In the genomic region with DNA sequence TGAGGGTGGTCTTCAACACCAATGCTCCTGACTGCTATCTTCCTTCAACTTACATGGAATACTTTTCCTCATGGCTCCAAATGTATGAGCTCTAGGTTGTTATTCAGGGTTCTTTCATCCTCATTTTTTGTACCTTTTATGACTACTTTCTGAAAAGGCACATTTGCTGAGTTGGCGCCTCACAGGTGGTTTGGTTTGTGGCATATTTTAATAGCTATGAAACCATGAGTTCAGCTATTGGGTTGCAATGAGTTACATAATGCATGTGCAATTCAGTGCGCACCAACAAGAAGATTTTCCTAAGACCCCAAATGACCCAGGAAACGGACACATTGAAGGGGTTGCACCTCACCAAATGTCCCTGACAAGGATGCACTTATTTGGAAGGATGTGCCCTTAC, we compare ENCODE assay signal across 16 cellular contexts.
DNase-seq lines count a peak whose midpoint lies in the region; ATAC-seq, FAIRE-seq and TF ChIP-seq lines count a peak whose summit lies in the region.
"Had no signal": no experiment of that assay in that cellular context is flagged by ENCODE, and none has a peak within 500 bp of the region (broad histone marks: within the 10 kb centered on the region; RNA-seq: fewer than 3 reads in every experiment).

No MANE protein-coding gene starts in this region.

- no peaks in the 10 kb centered on the region for H3K9me3 ChIP-seq in HEK293 (ENCODE audit: control insufficient read depth, insufficient read depth, low read depth, low read length)
- no peaks in the 10 kb centered on the region for H3K9me3 ChIP-seq in small intestine (ENCODE audit: control insufficient read depth, low read depth)
- H3K9me3 ChIP-seq: Caco-2 had no signal

- TF ChIP-seq CTCF in HEK293 (tag by site-specific recombination; IDR thresholded peaks at IDR 0.05) = no peak

- ATAC-seq in activated naive CD4-positive, alpha-beta T cell treated with anti-CD3 and anti-CD28 coated beads, Interleukin-2, amount 50 U/mL, for 72 hours = no peak
- no peak for ATAC-seq in HG03442 (IDR thresholded peaks at IDR 0.05; ENCODE audit: unreplicated experiment)

- peaks cover 0 to 9% of the 10 kb centered on the region in 2 donors for H3K36me3 Mint-ChIP-seq in activated naive CD4-positive, alpha-beta T cell treated with anti-CD3 and anti-CD28 coated beads, Interleukin-2, amount 50 U/mL, for 72 hours
- no peaks in the 10 kb centered on the region for H3K36me3 Mint-ChIP-seq in activated CD4-positive, alpha-beta memory T cell treated with anti-CD3 and anti-CD28 coated beads for 36 hours

- peak; percentile 10 for DNase-seq in activated naive CD4-positive, alpha-beta T cell treated with Interleukin-2 at 50 U/mL for 16 hours
- DNase-seq in activated naive CD4-positive, alpha-beta T cell treated with anti-CD3 and anti-CD28 coated beads, Interleukin-2, amount 50 U/mL, for 72 hours (ENCODE audit: low spot score in 2 of 2) = no peak
- DNase-seq in activated CD4-positive, alpha-beta memory T cell treated with anti-CD3 and anti-CD28 coated beads for 36 hours = peak; percentile 28
- DNase-seq in small intestine = peak; percentile 40
- no peak for DNase-seq in mesenteric fat pad (ENCODE audit: low spot score)
- no peak for DNase-seq in T-helper 2 cell
- DNase-seq: Caco-2, DMS153, HFFc6, NCI-H187, NCI-H774 had no signal

- H3K27ac ChIP-seq in HEK293 (ENCODE audit: extremely low read depth, low read depth, low read length) = no peak overlapping the region
- no peak overlapping the region for H3K27ac ChIP-seq in small intestine (ENCODE audit: low read depth in 1 of 2, low read length in 1 of 2)
- H3K27ac ChIP-seq: C4-2B had no signal

- H3K27ac Mint-ChIP-seq in activated naive CD4-positive, alpha-beta T cell treated with anti-CD3 and anti-CD28 coated beads, Interleukin-2, amount 50 U/mL, for 72 hours = no peak overlapping the region
- H3K27ac Mint-ChIP-seq in activated CD4-positive, alpha-beta memory T cell treated with anti-CD3 and anti-CD28 coated beads for 36 hours = no peak overlapping the region
- H3K27ac Mint-ChIP-seq: IgD-negative memory B cell had no signal

- peaks cover 11% of the 10 kb centered on the region; the same call in 1 of the 2 replicates for H3K4me1 ChIP-seq in HEK293 (ENCODE audit: control insufficient read depth, insufficient read depth, low read length)
- no peaks in the 10 kb centered on the region for H3K4me1 ChIP-seq in small intestine (ENCODE audit: control insufficient read depth in 2 of 2, insufficient read depth in 1 of 2, low read depth in 1 of 2, low read length in 1 of 2)

- no peaks in the 10 kb centered on the region for H3K27me3 Mint-ChIP-seq in activated CD4-positive, alpha-beta memory T cell treated with anti-CD3 and anti-CD28 coated beads for 36 hours
- H3K27me3 Mint-ChIP-seq: IgD-negative memory B cell had no signal

- H3K27me3 ChIP-seq in small intestine (ENCODE audit: control insufficient read depth in 2 of 2, insufficient read depth in 2 of 2, low read length in 2 of 2) = no peaks in the 10 kb centered on the region

- H3K36me3 ChIP-seq in HEK293 (ENCODE audit: control insufficient read depth in 2 of 2, insufficient read depth in 1 of 2, low read length in 2 of 2) (no peaks in the 10 kb centered on the region), small intestine (ENCODE audit: control insufficient read depth in 2 of 2, insufficient read depth in 2 of 2, low read length in 2 of 2) (no peaks in the 10 kb centered on the region)

- H3K4me1 Mint-ChIP-seq in activated CD4-positive, alpha-beta memory T cell treated with anti-CD3 and anti-CD28 coated beads for 36 hours (ENCODE audit: low read depth) = peaks cover 23% of the 10 kb centered on the region

- POLR2A ChIA-PET in HEK293 (lab: Yijun Ruan, JAX) = no interaction called here
- POLR2A ChIA-PET in activated CD4-positive, alpha-beta memory T cell treated with anti-CD3 and anti-CD28 coated beads for 36 hours (lab: Charles Lee) = interaction anchor here (0.7 kb wide), 1 partner anchor 31 kb away, joined by 3 read pairs; no protein-coding TSS in a partner anchor

- no peak for FAIRE-seq in small intestine (lab: Jason Lieb, UNC)
- FAIRE-seq: H1 had no signal

- H3K4me3 Mint-ChIP-seq in activated CD4-positive, alpha-beta memory T cell treated with anti-CD3 and anti-CD28 coated beads for 36 hours = no peak overlapping the region
- H3K4me3 Mint-ChIP-seq: HFFc6, IgD-negative memory B cell had no signal

- intact Hi-C loops in activated CD4-positive, alpha-beta memory T cell treated with anti-CD3 and anti-CD28 coated beads for 36 hours (cut with micrococcal nuclease) = no loop called here

- H3K4me3 ChIP-seq in HEK293 (ENCODE audit: low read depth, low read length) (no peak overlapping the region), small intestine (ENCODE audit: low read depth in 1 of 2, low read length in 2 of 2) (no peak overlapping the region)

- WGBS in small intestine, 3 donors = 73 to 85% (median 85%) methylated on average over 3 of the region's 3 CpGs

- CTCF ChIA-PET in HEK293 (lab: Yijun Ruan, JAX) = interaction anchor here (0.7 to 1.8 kb wide), 4 partner anchors 39 to 260 kb away, joined by 3 to 6 read pairs (median 4); no protein-coding TSS in a partner anchor
- CTCF ChIA-PET in activated CD4-positive, alpha-beta memory T cell treated with anti-CD3 and anti-CD28 coated beads for 36 hours (lab: Charles Lee) = interaction anchor here (0.7 to 3.2 kb wide), 3 partner anchors 40 to 94 kb away, joined by 3 to 8 read pairs (median 5); no protein-coding TSS in a partner anchor

- H3K9me3 Mint-ChIP-seq in activated naive CD4-positive, alpha-beta T cell treated with anti-CD3 and anti-CD28 coated beads, Interleukin-2, amount 50 U/mL, for 72 hours = peaks cover 3 to 13% of the 10 kb centered on the region in 2 donors
- no peaks in the 10 kb centered on the region for H3K9me3 Mint-ChIP-seq in activated CD4-positive, alpha-beta memory T cell treated with anti-CD3 and anti-CD28 coated beads for 36 hours
- H3K9me3 Mint-ChIP-seq: HFFc6, IgD-negative memory B cell had no signal

TF ChIP-seq in HEK293, 187 proteins besides CTCF, POLR2A, EP300 and RAD21:
- TF ChIP-seq, protein P1, sequence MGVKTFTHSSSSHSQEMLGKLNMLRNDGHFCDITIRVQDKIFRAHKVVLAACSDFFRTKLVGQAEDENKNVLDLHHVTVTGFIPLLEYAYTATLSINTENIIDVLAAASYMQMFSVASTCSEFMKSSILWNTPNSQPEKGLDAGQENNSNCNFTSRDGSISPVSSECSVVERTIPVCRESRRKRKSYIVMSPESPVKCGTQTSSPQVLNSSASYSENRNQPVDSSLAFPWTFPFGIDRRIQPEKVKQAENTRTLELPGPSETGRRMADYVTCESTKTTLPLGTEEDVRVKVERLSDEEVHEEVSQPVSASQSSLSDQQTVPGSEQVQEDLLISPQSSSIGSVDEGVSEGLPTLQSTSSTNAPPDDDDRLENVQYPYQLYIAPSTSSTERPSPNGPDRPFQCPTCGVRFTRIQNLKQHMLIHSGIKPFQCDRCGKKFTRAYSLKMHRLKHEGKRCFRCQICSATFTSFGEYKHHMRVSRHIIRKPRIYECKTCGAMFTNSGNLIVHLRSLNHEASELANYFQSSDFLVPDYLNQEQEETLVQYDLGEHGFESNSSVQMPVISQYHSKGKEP (tag by site-specific recombination; IDR thresholded peaks at IDR 0.05) = 0 out of 2 replicates have a peak, but pooled peaks have one; percentile 8
- TF ChIP-seq ZNF514 (tag by site-specific recombination; IDR thresholded peaks at IDR 0.05) (no peak), SCRT2 (tag by site-specific recombination; IDR thresholded peaks at IDR 0.05) (peak; percentile 63)

Comparison
In these comparisons a context has a peak if more than half of its experiments do, and no peak if none do; other contexts are left out.
1. DNase-seq: peak in activated naive CD4-positive, alpha-beta T cell treated with Interleukin-2 at 50 U/mL for 16 hours (single experiment), activated CD4-positive, alpha-beta memory T cell treated with anti-CD3 and anti-CD28 coated beads for 36 hours (single experiment) and small intestine (single experiment); none in activated naive CD4-positive, alpha-beta T cell treated with anti-CD3 and anti-CD28 coated beads, Interleukin-2, amount 50 U/mL, for 72 hours (0 of 2), mesenteric fat pad (single experiment) and T-helper 2 cell (0 of 5).